ENCODE assay signal across 27 cellular contexts in genomic region chr7:127021857-127022256, GRCh38.
"Had no signal": no experiment of that assay in that cellular context is flagged by ENCODE, and none has a peak within 500 bp of the region (broad histone marks: within the 10 kb centered on the region; RNA-seq: fewer than 3 reads in every experiment).

No MANE protein-coding gene starts in this region.

- FAIRE-seq: endometrium, endothelial cell of umbilical vein, frontal cortex had no signal

- H3K4me3 ChIP-seq: colonic mucosa, coronary artery, dorsolateral prefrontal cortex, esophagus muscularis mucosa, esophagus squamous epithelium, gastrocnemius medialis, gastroesophageal sphincter, heart left ventricle, heart right ventricle had no signal

- H3K4me1 ChIP-seq: colonic mucosa, esophagus muscularis mucosa, esophagus squamous epithelium, foreskin keratinocyte, gastrocnemius medialis, gastroesophageal sphincter, heart left ventricle, heart right ventricle had no signal

- H3K9me3 ChIP-seq: colonic mucosa, gastrocnemius medialis, gastroesophageal sphincter had no signal

- ATAC-seq: effector memory CD8-positive, alpha-beta T cell; esophagus mucosa; foreskin keratinocyte; gastrocnemius medialis; gastroesophageal sphincter; heart left ventricle; heart right ventricle had no signal

- DNase-seq: colonic mucosa; cortex of kidney; dermis blood vessel endothelial cell; dorsolateral prefrontal cortex; effector CD4-positive, alpha-beta T cell; effector CD8-positive, alpha-beta T cell; effector memory CD4-positive, alpha-beta T cell; effector memory CD8-positive, alpha-beta T cell; endodermal cell; erythroblast; esophagus squamous epithelium; foreskin fibroblast; foreskin keratinocyte; foreskin melanocyte; gastrocnemius medialis; glutamatergic neuron; head of caudate nucleus; heart left ventricle; heart right ventricle had no signal

- H3K27ac ChIP-seq: coronary artery, dorsolateral prefrontal cortex, epithelial cell of prostate, esophagus muscularis mucosa, esophagus squamous epithelium, foreskin keratinocyte, gastrocnemius medialis, gastroesophageal sphincter, heart left ventricle, heart right ventricle had no signal

- H3K27me3 ChIP-seq: colonic mucosa, dorsolateral prefrontal cortex, esophagus muscularis mucosa, esophagus squamous epithelium, foreskin keratinocyte, gastrocnemius medialis, gastroesophageal sphincter, heart left ventricle, heart right ventricle had no signal

- H3K36me3 ChIP-seq: colonic mucosa, esophagus muscularis mucosa, esophagus squamous epithelium, gastrocnemius medialis, gastroesophageal sphincter, heart left ventricle, heart right ventricle had no signal
